18 cellular contexts compared by ENCODE assay signal in the genomic region with DNA sequence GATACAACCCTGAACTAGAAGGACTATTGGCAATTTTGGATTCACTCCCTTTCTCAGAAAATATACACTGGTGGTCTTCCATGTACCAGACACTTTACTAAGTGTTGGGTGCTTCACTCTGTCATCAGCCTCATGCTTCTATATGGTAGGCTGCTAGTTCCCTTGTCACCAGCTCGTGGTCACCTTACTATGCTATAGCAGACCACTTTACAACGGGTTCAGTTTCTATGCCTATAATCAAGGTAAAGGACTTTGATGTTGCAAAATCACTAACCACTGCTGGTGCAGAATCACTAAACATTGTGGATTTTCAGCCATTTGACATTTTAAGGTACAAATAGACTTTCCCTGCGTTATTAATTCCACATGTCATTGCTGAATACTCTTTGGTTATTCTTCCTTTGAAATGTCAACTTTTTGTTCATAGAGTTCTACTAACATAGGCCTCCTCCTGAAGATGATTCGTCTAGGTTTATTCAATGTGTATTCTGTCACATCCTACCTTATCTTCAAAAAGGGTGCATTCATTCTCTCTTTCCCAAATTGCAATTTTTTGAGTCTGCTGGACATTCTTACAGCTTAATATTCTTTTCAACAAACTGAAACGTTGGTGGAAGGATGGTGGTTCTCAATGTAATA.
A peak's percentile ranks its signal among the peaks of the same experiment; 100 is the strongest.
DNase-seq lines count a peak whose midpoint lies in the region; ATAC-seq, FAIRE-seq and TF ChIP-seq lines count a peak whose summit lies in the region.
"Had no signal": no experiment of that assay in that cellular context is flagged by ENCODE, and none has a peak within 500 bp of the region (broad histone marks: within the 10 kb centered on the region; RNA-seq: fewer than 3 reads in every experiment).

No MANE protein-coding gene starts in this region.

- H4K8ac ChIP-seq in mesenchymal stem cell (ENCODE audit: low read length) = no peak overlapping the region

- H3K4me2 ChIP-seq in mesenchymal stem cell (ENCODE audit: low read length, poor library complexity, severe bottlenecking) = no peak overlapping the region

- H3K36me3 Mint-ChIP-seq in activated CD8-positive, alpha-beta T cell treated with anti-CD3 and anti-CD28 coated beads for 36 hours (ENCODE audit: low read depth) = peaks cover 86% of the 10 kb centered on the region

- no peak overlapping the region for H2BK120ac ChIP-seq in mesenchymal stem cell (ENCODE audit: low read depth, low read length)

- H3K4me3 Mint-ChIP-seq in activated CD8-positive, alpha-beta T cell treated with anti-CD3 and anti-CD28 coated beads for 36 hours = no peak overlapping the region
- H3K4me3 Mint-ChIP-seq: B cell, H9, IgD-negative memory B cell had no signal

- no peak for ATAC-seq in Right ventricle myocardium superior (ENCODE audit: poor library complexity)
- peak; percentile 84 for ATAC-seq in activated CD8-positive, alpha-beta T cell treated with anti-CD3 and anti-CD28 coated beads for 36 hours
- ATAC-seq: GM12878 had no signal

- H2BK15ac ChIP-seq in mesenchymal stem cell (ENCODE audit: low read depth, poor library complexity, severe bottlenecking) = no peak overlapping the region

- H3K9ac ChIP-seq in mesenchymal stem cell (ENCODE audit: low read length) = no peak overlapping the region

- H3K4me1 ChIP-seq in left ventricle myocardium inferior (peaks cover 34% of the 10 kb centered on the region), mesenchymal stem cell (ENCODE audit: control insufficient read depth, insufficient read depth, low read depth, low read length) (peaks cover 3% of the 10 kb centered on the region)

- no peaks in the 10 kb centered on the region for H3K79me1 ChIP-seq in mesenchymal stem cell (replicated peaks; ENCODE audit: low read length, poor library complexity, severe bottlenecking)

- H4K91ac ChIP-seq in mesenchymal stem cell (ENCODE audit: low read length) = no peak overlapping the region

- no peak overlapping the region for H3K4ac ChIP-seq in mesenchymal stem cell (ENCODE audit: low read depth in 1 of 2, low read length in 2 of 2)

- H3K9me3 ChIP-seq in left ventricle myocardium inferior (replicated peaks) (no peaks in the 10 kb centered on the region), mesenchymal stem cell (ENCODE audit: control insufficient read depth, low read length) (no peaks in the 10 kb centered on the region)

- H3K36me3 ChIP-seq in left ventricle myocardium inferior (peaks cover 30% of the 10 kb centered on the region), mesenchymal stem cell (ENCODE audit: control insufficient read depth in 1 of 2, insufficient read depth in 2 of 2, low read depth in 1 of 2, low read length in 2 of 2) (peaks cover 0 to 26% of the 10 kb centered on the region in 2 experiments)

- H2AFZ ChIP-seq in mesenchymal stem cell (ENCODE audit: low read depth, low read length) = no peak overlapping the region

- H3K18ac ChIP-seq in mesenchymal stem cell (ENCODE audit: low read depth in 1 of 2, low read length in 2 of 2) = no peak overlapping the region

- no peaks in the 10 kb centered on the region for H3K27me3 Mint-ChIP-seq in activated CD8-positive, alpha-beta T cell treated with anti-CD3 and anti-CD28 coated beads for 36 hours
- H3K27me3 Mint-ChIP-seq: B cell had no signal

- no peaks in the 10 kb centered on the region for H3K9me3 Mint-ChIP-seq in activated CD8-positive, alpha-beta T cell treated with anti-CD3 and anti-CD28 coated beads for 36 hours
- H3K9me3 Mint-ChIP-seq: H9, IgD-negative memory B cell had no signal

- POLR2A ChIA-PET in activated CD8-positive, alpha-beta T cell treated with anti-CD3 and anti-CD28 coated beads for 36 hours (lab: Charles Lee) = interaction anchor here (0.7 to 1.2 kb wide), 2 partner anchors 9 to 41 kb away, joined by 3 read pairs; no protein-coding TSS in a partner anchor

- CTCF ChIA-PET in activated CD8-positive, alpha-beta T cell treated with anti-CD3 and anti-CD28 coated beads for 36 hours (lab: Charles Lee) = interaction anchor here (3.6 kb wide), 1 partner anchor 52 kb away, joined by 19 read pairs; no protein-coding TSS in a partner anchor

- FAIRE-seq in HTR-8/SVneo (lab: Jason Lieb, UNC) = no peak
- FAIRE-seq: GM12878 had no signal

- H3K23ac ChIP-seq in mesenchymal stem cell (ENCODE audit: low read length in 2 of 2) = no peak overlapping the region

- H3K4me3 ChIP-seq in left ventricle myocardium inferior (no peak overlapping the region), mesenchymal stem cell (ENCODE audit: insufficient read depth in 1 of 2, low read depth in 1 of 2, low read length in 2 of 2) (no peak overlapping the region)
- H3K4me3 ChIP-seq: GM12878 had no signal

- H2AK5ac ChIP-seq in mesenchymal stem cell (ENCODE audit: low read length, severe bottlenecking) = peak overlapping the region; percentile 63

- no peak for TF ChIP-seq CTCF in left ventricle myocardium inferior (IDR thresholded peaks at IDR 0.05; ENCODE audit: borderline replicate concordance)
- TF ChIP-seq CTCF in activated CD8-positive, alpha-beta T cell treated with anti-CD3 and anti-CD28 coated beads for 36 hours (IDR thresholded peaks at IDR 0.05) = no peak

- H2BK5ac ChIP-seq in mesenchymal stem cell (ENCODE audit: low read depth, low read length, poor library complexity, severe bottlenecking) = no peak overlapping the region

- H3K27ac ChIP-seq in left ventricle myocardium inferior (replicated peaks) (peak overlapping the region; percentile 78), mesenchymal stem cell (ENCODE audit: low read length, poor library complexity, severe bottlenecking) (no peak overlapping the region)

- H3K14ac ChIP-seq in mesenchymal stem cell (ENCODE audit: low read length in 2 of 2) = no peak overlapping the region

- H2BK12ac ChIP-seq in mesenchymal stem cell (ENCODE audit: low read length in 2 of 2) = no peak overlapping the region

- DNase-seq in left ventricle myocardium inferior (no peak), Right ventricle myocardium superior (no peak), mesenchymal stem cell (no peak), NCI-H345 (lab: John Stamatoyannopoulos, UW) (no peak), HTR-8/SVneo (ENCODE audit: insufficient read length, low spot score) (no peak), NCI-H510A (lab: John Stamatoyannopoulos, UW) (no peak)
- DNase-seq in activated CD8-positive, alpha-beta T cell treated with anti-CD3 and anti-CD28 coated beads for 36 hours = peak; percentile 42
- DNase-seq: DND-41, GDM1, H9, NCI-H1417, NCI-H187 treated with DMSO at 0.1 percent for 48 hours, NCI-H446 treated with DMSO at 0.1 percent for 48 hours, NCI-H748 treated with DMSO at 0.1 percent for 48 hours, SIG-M5 had no signal

- H3K4me1 Mint-ChIP-seq in activated CD8-positive, alpha-beta T cell treated with anti-CD3 and anti-CD28 coated beads for 36 hours (ENCODE audit: low read depth) = peaks cover 68% of the 10 kb centered on the region

- 97% methylated on average over 4 of the region's 5 CpGs for WGBS in mesenchymal stem cell

- H3K27me3 ChIP-seq in left ventricle myocardium inferior (ENCODE audit: low read depth) (no peaks in the 10 kb centered on the region), mesenchymal stem cell (ENCODE audit: control insufficient read depth in 1 of 2, insufficient read depth in 1 of 2, low read length in 2 of 2) (no peaks in the 10 kb centered on the region)

- peak overlapping the region; percentile 66 for H3K27ac Mint-ChIP-seq in activated CD8-positive, alpha-beta T cell treated with anti-CD3 and anti-CD28 coated beads for 36 hours
- H3K27ac Mint-ChIP-seq: B cell, H9, IgD-negative memory B cell had no signal

- intact Hi-C loops in left ventricle myocardium inferior (cut with micrococcal nuclease) = loop anchor here (10.0 kb wide), 2 partner anchors 54 to 76 kb away; partner anchors contain the start of gene LRRC8C
- intact Hi-C loops in Right ventricle myocardium superior (cut with DNase I) = no loop called here
- intact Hi-C loops in activated CD8-positive, alpha-beta T cell treated with anti-CD3 and anti-CD28 coated beads for 36 hours (cut with micrococcal nuclease) = no loop called here
